ENCODE assay signal across 37 cellular contexts in genomic region chr5:161562446-161562845, GRCh38. TPM values are rescaled to one million over a fixed set of nuclear protein-coding genes. Genes with fewer than 3 reads are reported as not detected.
"Had no signal": no experiment of that assay in that cellular context is flagged by ENCODE, and none has a peak within 500 bp of the region (broad histone marks: within the 10 kb centered on the region; RNA-seq: fewer than 3 reads in every experiment).

No MANE protein-coding gene starts in this region.

- H3K36me3 ChIP-seq: MG63, SJCRH30 had no signal

- H3K27ac ChIP-seq: PC-9, RWPE1, SJCRH30, SK-N-MC had no signal

- H3K4me2 ChIP-seq: PC-9 had no signal

- H3K4me1 ChIP-seq: SJCRH30 had no signal

- FAIRE-seq: RCC 7860 had no signal

- H3K27me3 ChIP-seq: MG63, SJCRH30 had no signal

- H2AFZ ChIP-seq: PC-9 had no signal

- DNase-seq: Kasumi-1, MG63, NCI-H1048, NCI-H1092 treated with DMSO at 0.1 percent for 48 hours, NCI-H1105 treated with DMSO at 0.1 percent for 48 hours, NCI-H1417, NCI-H1436, NCI-H146, NCI-H1694, NCI-H187, NCI-H1930, NCI-H2029 treated with DMSO at 0.1 percent for 48 hours, NCI-H2081 treated with DMSO at 0.1 percent for 48 hours, NCI-H2107, NCI-H2171, NCI-H226, NCI-H446 treated with DMSO at 0.1 percent for 48 hours, NCI-H510A, NCI-H524, NCI-H526, NCI-H69, NCI-H748 treated with DMSO at 0.1 percent for 48 hours, NCI-H82, PC-9, SHP77, SIG-M5, SJCRH30, T-cell had no signal

- H3K4me3 ChIP-seq: MG63, PC-9, SJCRH30, SK-N-MC had no signal

- ATAC-seq: Panc1, Right ventricle myocardium inferior, SK-N-SH treated with all-trans-retinoic acid at 6 μM for 48 hours, T-cell had no signal

- H3K9me3 ChIP-seq: MG63, SJCRH30 had no signal

RNA-seq across cellular contexts. Expression of gene GABRB2, which starts 15.9 kb away (rescaled TPM):
- total RNA-seq: M059J, PC-9, RPMI7951, SJCRH30, SK-MEL-5, T-cell had no signal
